In the genomic region with DNA sequence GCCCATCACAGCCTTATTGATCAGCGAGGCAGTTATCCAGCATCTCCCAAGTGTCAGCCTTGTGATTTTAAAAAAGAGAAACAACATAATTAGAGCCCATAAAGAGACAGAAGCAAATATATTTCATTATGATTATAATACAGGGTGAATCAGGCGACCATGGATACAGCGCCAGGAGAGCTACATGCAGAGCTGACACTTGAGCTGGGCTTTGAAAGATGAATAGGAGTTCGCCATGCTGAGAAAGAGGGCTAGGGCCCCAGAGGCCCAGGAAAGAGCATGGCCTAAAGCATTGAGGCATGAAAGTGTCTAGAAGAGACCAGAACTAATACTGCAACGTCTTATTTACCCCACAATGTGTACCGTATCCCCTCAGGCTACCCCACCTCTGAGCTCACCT, we compare ENCODE assay signal across 3 cellular contexts.
A peak's percentile ranks its signal among the peaks of the same experiment; 100 is the strongest.
TF ChIP-seq lines count a peak whose summit lies in the region.

No MANE protein-coding gene starts in this region.

TF ChIP-seq in SK-N-SH treated with all-trans-retinoic acid at 6 μM for 48 hours, 23 proteins besides CTCF, POLR2A, EP300 and RAD21:
- TF ChIP-seq ZFP3 (CRISPR knock-in tag; IDR thresholded peaks at IDR 0.05) (peak; percentile 77; the same call in 1 of the 2 replicates), OSR1 (CRISPR knock-in tag; IDR thresholded peaks at IDR 0.05) (no peak)

TF ChIP-seq in SK-N-SH, 30 proteins besides CTCF, POLR2A, EP300 and RAD21:
- no peak for TF ChIP-seq SIN3A (IDR thresholded peaks at IDR 0.05; ENCODE audit: borderline replicate concordance, low read depth, low read length)
- no peak for TF ChIP-seq JUND (IDR thresholded peaks at IDR 0.05)
- TF ChIP-seq RCOR1 (IDR thresholded peaks at IDR 0.05; ENCODE audit: low read length), result no peak
- no peak for TF ChIP-seq FOXJ3 (CRISPR knock-in tag; IDR thresholded peaks at IDR 0.05)
- TF ChIP-seq RFX5 (IDR thresholded peaks at IDR 0.05; ENCODE audit: low read length), result no peak
- no peak for TF ChIP-seq GABPA (IDR thresholded peaks at IDR 0.05; ENCODE audit: low read depth)
TF ChIP-seq in SK-N-SH: peak in this region for 0.

TF ChIP-seq in H1, 55 proteins besides CTCF, POLR2A, EP300 and RAD21:
- TF ChIP-seq SRF (IDR thresholded peaks at IDR 0.05; ENCODE audit: low read depth, low read length) (no peak), POLR2AphosphoS5 (IDR thresholded peaks at IDR 0.05; ENCODE audit: low read depth, low read length) (no peak), YY1 (IDR thresholded peaks at IDR 0.05; ENCODE audit: low read depth, low read length) (no peak), RBBP5 (IDR thresholded peaks at IDR 0.05; ENCODE audit: borderline replicate concordance, low read depth, low read length) (no peak), BACH1 (IDR thresholded peaks at IDR 0.05; ENCODE audit: low read length) (no peak), SAP30 (IDR thresholded peaks at IDR 0.05; ENCODE audit: insufficient read depth, insufficient replicate concordance, low read length) (no peak), HDAC6 (IDR thresholded peaks at IDR 0.05; ENCODE audit: low read depth, low read length) (no peak), CBX5 (IDR thresholded peaks at IDR 0.05; ENCODE audit: low read depth, low read length) (no peak), RNF2 (IDR thresholded peaks at IDR 0.05; ENCODE audit: borderline replicate concordance, low read depth, low read length, missing control alignments, poor library complexity, severe bottlenecking) (no peak), CREB1 (IDR thresholded peaks at IDR 0.05) (no peak), NRF1 (IDR thresholded peaks at IDR 0.05; ENCODE audit: low read depth, low read length) (no peak), HDAC2 (IDR thresholded peaks at IDR 0.05; ENCODE audit: borderline replicate concordance in 1 of 2, low read depth in 2 of 2, low read length in 2 of 2) (no peak), ZNF274 (IDR thresholded peaks at IDR 0.05; ENCODE audit: borderline replicate concordance, extremely low read depth, low read length) (no peak), JUND (IDR thresholded peaks at IDR 0.05; ENCODE audit: low read length) (no peak), USF2 (IDR thresholded peaks at IDR 0.05; ENCODE audit: low read length) (no peak), JUN (IDR thresholded peaks at IDR 0.05; ENCODE audit: low read depth, low read length) (no peak)
- TF ChIP-seq, protein P1, sequence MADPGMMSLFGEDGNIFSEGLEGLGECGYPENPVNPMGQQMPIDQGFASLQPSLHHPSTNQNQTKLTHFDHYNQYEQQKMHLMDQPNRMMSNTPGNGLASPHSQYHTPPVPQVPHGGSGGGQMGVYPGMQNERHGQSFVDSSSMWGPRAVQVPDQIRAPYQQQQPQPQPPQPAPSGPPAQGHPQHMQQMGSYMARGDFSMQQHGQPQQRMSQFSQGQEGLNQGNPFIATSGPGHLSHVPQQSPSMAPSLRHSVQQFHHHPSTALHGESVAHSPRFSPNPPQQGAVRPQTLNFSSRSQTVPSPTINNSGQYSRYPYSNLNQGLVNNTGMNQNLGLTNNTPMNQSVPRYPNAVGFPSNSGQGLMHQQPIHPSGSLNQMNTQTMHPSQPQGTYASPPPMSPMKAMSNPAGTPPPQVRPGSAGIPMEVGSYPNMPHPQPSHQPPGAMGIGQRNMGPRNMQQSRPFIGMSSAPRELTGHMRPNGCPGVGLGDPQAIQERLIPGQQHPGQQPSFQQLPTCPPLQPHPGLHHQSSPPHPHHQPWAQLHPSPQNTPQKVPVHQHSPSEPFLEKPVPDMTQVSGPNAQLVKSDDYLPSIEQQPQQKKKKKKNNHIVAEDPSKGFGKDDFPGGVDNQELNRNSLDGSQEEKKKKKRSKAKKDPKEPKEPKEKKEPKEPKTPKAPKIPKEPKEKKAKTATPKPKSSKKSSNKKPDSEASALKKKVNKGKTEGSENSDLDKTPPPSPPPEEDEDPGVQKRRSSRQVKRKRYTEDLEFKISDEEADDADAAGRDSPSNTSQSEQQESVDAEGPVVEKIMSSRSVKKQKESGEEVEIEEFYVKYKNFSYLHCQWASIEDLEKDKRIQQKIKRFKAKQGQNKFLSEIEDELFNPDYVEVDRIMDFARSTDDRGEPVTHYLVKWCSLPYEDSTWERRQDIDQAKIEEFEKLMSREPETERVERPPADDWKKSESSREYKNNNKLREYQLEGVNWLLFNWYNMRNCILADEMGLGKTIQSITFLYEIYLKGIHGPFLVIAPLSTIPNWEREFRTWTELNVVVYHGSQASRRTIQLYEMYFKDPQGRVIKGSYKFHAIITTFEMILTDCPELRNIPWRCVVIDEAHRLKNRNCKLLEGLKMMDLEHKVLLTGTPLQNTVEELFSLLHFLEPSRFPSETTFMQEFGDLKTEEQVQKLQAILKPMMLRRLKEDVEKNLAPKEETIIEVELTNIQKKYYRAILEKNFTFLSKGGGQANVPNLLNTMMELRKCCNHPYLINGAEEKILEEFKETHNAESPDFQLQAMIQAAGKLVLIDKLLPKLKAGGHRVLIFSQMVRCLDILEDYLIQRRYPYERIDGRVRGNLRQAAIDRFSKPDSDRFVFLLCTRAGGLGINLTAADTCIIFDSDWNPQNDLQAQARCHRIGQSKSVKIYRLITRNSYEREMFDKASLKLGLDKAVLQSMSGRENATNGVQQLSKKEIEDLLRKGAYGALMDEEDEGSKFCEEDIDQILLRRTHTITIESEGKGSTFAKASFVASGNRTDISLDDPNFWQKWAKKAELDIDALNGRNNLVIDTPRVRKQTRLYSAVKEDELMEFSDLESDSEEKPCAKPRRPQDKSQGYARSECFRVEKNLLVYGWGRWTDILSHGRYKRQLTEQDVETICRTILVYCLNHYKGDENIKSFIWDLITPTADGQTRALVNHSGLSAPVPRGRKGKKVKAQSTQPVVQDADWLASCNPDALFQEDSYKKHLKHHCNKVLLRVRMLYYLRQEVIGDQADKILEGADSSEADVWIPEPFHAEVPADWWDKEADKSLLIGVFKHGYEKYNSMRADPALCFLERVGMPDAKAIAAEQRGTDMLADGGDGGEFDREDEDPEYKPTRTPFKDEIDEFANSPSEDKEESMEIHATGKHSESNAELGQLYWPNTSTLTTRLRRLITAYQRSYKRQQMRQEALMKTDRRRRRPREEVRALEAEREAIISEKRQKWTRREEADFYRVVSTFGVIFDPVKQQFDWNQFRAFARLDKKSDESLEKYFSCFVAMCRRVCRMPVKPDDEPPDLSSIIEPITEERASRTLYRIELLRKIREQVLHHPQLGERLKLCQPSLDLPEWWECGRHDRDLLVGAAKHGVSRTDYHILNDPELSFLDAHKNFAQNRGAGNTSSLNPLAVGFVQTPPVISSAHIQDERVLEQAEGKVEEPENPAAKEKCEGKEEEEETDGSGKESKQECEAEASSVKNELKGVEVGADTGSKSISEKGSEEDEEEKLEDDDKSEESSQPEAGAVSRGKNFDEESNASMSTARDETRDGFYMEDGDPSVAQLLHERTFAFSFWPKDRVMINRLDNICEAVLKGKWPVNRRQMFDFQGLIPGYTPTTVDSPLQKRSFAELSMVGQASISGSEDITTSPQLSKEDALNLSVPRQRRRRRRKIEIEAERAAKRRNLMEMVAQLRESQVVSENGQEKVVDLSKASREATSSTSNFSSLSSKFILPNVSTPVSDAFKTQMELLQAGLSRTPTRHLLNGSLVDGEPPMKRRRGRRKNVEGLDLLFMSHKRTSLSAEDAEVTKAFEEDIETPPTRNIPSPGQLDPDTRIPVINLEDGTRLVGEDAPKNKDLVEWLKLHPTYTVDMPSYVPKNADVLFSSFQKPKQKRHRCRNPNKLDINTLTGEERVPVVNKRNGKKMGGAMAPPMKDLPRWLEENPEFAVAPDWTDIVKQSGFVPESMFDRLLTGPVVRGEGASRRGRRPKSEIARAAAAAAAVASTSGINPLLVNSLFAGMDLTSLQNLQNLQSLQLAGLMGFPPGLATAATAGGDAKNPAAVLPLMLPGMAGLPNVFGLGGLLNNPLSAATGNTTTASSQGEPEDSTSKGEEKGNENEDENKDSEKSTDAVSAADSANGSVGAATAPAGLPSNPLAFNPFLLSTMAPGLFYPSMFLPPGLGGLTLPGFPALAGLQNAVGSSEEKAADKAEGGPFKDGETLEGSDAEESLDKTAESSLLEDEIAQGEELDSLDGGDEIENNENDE (IDR thresholded peaks at IDR 0.05; ENCODE audit: insufficient replicate concordance, low read length), result no peak
